Comparison of ENCODE assay signal across 30 cellular contexts in the genomic region with DNA sequence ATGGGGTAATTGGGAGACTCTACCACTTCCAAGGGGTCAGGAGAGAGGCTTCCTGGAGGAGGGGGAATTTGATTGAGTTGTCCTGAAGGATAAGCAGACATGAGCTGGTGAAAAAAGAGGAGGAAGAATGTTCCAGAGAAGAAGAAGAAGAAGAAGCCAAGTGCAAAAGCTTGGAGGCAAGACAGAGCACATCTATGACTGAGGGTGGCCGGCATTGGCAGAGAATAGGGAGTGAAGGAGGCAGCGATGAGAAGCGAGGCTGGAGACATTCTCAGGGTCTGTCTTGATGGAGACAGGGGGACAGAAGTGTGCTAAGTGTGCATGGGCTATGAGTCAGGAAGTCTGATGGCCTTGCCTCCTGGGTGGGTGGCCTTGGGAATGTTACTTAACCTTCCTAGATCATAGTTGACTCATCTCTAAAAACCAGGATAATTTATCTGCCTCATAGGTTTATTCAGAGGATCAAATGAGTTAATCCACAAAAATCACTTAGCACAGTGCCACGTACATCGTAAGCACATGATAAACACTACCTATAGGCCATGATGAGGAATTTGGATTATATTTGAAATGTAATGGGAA.
"Had no signal": no experiment of that assay in that cellular context is flagged by ENCODE, and none has a peak within 500 bp of the region (broad histone marks: within the 10 kb centered on the region; RNA-seq: fewer than 3 reads in every experiment).

No MANE protein-coding gene starts in this region.

- H3K9me3 ChIP-seq: breast epithelium, esophagus squamous epithelium, left ventricle myocardium inferior, ovary, thoracic aorta had no signal

- H3K4me1 Mint-ChIP-seq: activated naive CD8-positive, alpha-beta T cell treated with anti-CD3 and anti-CD28 coated beads for 36 hours; central memory CD8-positive, alpha-beta T cell; natural killer cell had no signal

- H3K9me3 Mint-ChIP-seq: activated naive CD8-positive, alpha-beta T cell treated with anti-CD3 and anti-CD28 coated beads for 36 hours; dendritic cell treated with granulocyte-macrophage colony-stimulating factor and Interleukin-4, amounts not matched to agents 40 ng/mL and 50 ng/mL, for 4 days; endodermal cell; stimulated activated naive CD8-positive, alpha-beta T cell treated with anti-CD3 and anti-CD28 coated beads, Interleukin-15, Interleukin-2, amounts not matched to agents 100 ng/mL and 50 ng/mL, for 24 hours; T-helper 2 cell treated with Interferon-gamma antibody and Interleukin-4, amounts not matched to agents 5 μg/mL and 100 μg/mL, for 36 hours had no signal

- H3K4me3 Mint-ChIP-seq: activated naive CD4-positive, alpha-beta T cell treated with anti-CD3 and anti-CD28 coated beads for 36 hours; activated naive CD8-positive, alpha-beta T cell treated with anti-CD3 and anti-CD28 coated beads for 36 hours; central memory CD8-positive, alpha-beta T cell; dendritic cell treated with granulocyte-macrophage colony-stimulating factor and Interleukin-4, amounts not matched to agents 40 ng/mL and 50 ng/mL, for 4 days; endodermal cell; natural killer cell; stimulated activated naive CD8-positive, alpha-beta T cell treated with anti-CD3 and anti-CD28 coated beads, Interleukin-15, Interleukin-2, amounts not matched to agents 100 ng/mL and 50 ng/mL, for 24 hours; T-helper 2 cell treated with Interferon-gamma antibody and Interleukin-4, amounts not matched to agents 5 μg/mL and 100 μg/mL, for 36 hours had no signal

- DNase-seq: activated CD4-positive, alpha-beta T cell treated with anti-CD3 and anti-CD28 coated beads for 4 hours; activated CD4-positive, alpha-beta T cell treated with anti-CD3 and anti-CD28 coated beads, Interleukin-2, amount 50 U/mL, for 4 hours; activated CD8-positive, alpha-beta memory T cell treated with anti-CD3 and anti-CD28 coated beads for 24 hours; activated effector memory CD4-positive, alpha-beta T cell treated with anti-CD3 and anti-CD28 coated beads, Interleukin-2, amount 50 U/mL, for 16 hours; activated naive CD4-positive, alpha-beta T cell treated with anti-CD3 and anti-CD28 coated beads for 36 hours; activated naive CD8-positive, alpha-beta T cell treated with anti-CD3 and anti-CD28 coated beads for 36 hours; amniotic stem cell; endodermal cell; esophagus squamous epithelium; islet precursor cell; left ventricle myocardium inferior; mesendoderm; natural killer cell; ovary; retina; stimulated activated CD4-positive, alpha-beta T cell treated with anti-CD3 and anti-CD28 coated beads, Interleukin-12 subunit alpha, Interleukin-12 subunit beta, amount 100 ng/mL, for 4 hours; stimulated activated CD4-positive, alpha-beta T cell treated with anti-CD3 and anti-CD28 coated beads, Interleukin-4, amount 100 ng/mL, for 1 hour; T-helper 1 cell; trophoblast cell had no signal

- H3K36me3 ChIP-seq: breast epithelium, esophagus squamous epithelium, left ventricle myocardium inferior, ovary, thoracic aorta had no signal

- FAIRE-seq: frontal cortex, urothelium cell line had no signal

- H3K27ac ChIP-seq: breast epithelium, esophagus squamous epithelium, left ventricle myocardium inferior, ovary, skin epidermis, thoracic aorta had no signal

- H3K27me3 ChIP-seq: esophagus squamous epithelium, ovary had no signal

- H3K27ac Mint-ChIP-seq: activated naive CD4-positive, alpha-beta T cell treated with anti-CD3 and anti-CD28 coated beads for 36 hours; activated naive CD8-positive, alpha-beta T cell treated with anti-CD3 and anti-CD28 coated beads for 36 hours; dendritic cell treated with granulocyte-macrophage colony-stimulating factor and Interleukin-4, amounts not matched to agents 40 ng/mL and 50 ng/mL, for 4 days; endodermal cell; natural killer cell; progenitor cell of endocrine pancreas; stimulated activated naive CD8-positive, alpha-beta T cell treated with anti-CD3 and anti-CD28 coated beads, Interleukin-15, Interleukin-2, amounts not matched to agents 100 ng/mL and 50 ng/mL, for 24 hours; T-helper 2 cell treated with Interferon-gamma antibody and Interleukin-4, amounts not matched to agents 5 μg/mL and 100 μg/mL, for 36 hours had no signal

- H3K4me1 ChIP-seq: breast epithelium, esophagus squamous epithelium, left ventricle myocardium inferior had no signal

- H3K27me3 Mint-ChIP-seq: dendritic cell treated with granulocyte-macrophage colony-stimulating factor and Interleukin-4, amounts not matched to agents 40 ng/mL and 50 ng/mL, for 4 days had no signal

- H3K4me3 ChIP-seq: breast epithelium, esophagus squamous epithelium, left ventricle myocardium inferior, lung, ovary, skin epidermis, thoracic aorta had no signal

- H3K36me3 Mint-ChIP-seq: activated naive CD8-positive, alpha-beta T cell treated with anti-CD3 and anti-CD28 coated beads for 36 hours; natural killer cell had no signal

- ATAC-seq: natural killer cell had no signal
